ENCODE assay signal across 8 cellular contexts in the genomic region with DNA sequence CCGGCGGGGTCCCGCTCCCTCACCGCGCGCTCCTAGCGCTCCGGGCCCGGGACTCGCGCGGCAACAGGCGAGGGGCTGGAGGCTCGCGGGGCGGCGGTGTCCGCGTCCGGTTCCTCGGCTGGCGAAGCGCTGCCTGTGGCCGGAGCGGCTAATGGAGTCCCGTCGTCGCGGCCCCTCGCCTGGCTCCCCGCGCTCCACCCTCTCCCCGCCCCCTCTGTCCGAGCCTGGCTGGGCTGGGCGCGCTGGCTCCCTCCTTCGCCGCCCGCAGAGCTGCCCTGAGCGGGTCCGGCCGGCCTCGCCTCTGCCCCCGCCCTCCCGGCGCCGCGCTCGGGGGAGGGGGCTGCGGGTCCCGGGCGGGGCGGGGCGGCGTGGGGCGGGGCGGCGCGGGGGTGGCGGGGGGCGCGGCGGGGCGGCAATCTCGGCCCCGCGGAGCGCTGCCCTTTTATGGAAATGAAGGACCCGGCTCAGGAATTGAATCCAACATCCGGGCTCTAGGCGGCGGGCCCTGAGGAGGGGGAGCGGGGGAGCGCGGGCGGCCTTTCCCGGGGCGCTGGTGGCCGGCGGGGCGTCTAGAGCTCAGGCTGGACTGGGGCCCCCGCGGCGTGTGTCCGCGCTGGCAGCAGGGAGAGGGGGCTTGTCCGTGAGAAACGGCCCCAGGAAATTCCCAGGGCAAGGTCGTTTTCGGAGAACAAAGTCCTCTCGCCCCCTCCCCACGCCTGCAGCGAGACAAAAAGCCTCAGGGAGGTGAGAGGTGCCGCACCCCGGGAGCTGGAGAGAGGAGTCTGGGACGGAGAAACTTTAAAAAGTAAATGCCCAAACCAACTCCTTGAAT. TPM values are rescaled to one million over a fixed set of nuclear protein-coding genes. Genes with fewer than 3 reads are reported as not detected.
A peak's percentile ranks its signal among the peaks of the same experiment; 100 is the strongest.
DNase-seq lines count a peak whose midpoint lies in the region; ATAC-seq and TF ChIP-seq lines count a peak whose summit lies in the region.

A gene with protein sequence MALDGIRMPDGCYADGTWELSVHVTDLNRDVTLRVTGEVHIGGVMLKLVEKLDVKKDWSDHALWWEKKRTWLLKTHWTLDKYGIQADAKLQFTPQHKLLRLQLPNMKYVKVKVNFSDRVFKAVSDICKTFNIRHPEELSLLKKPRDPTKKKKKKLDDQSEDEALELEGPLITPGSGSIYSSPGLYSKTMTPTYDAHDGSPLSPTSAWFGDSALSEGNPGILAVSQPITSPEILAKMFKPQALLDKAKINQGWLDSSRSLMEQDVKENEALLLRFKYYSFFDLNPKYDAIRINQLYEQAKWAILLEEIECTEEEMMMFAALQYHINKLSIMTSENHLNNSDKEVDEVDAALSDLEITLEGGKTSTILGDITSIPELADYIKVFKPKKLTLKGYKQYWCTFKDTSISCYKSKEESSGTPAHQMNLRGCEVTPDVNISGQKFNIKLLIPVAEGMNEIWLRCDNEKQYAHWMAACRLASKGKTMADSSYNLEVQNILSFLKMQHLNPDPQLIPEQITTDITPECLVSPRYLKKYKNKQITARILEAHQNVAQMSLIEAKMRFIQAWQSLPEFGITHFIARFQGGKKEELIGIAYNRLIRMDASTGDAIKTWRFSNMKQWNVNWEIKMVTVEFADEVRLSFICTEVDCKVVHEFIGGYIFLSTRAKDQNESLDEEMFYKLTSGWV (minus strand): TSS at position 153 of the 832 bp plus-strand sequence. CDS start 482 bp downstream, outside the sequence.

- H3K9me3 ChIP-seq in naive thymus-derived CD4-positive, alpha-beta T cell (ENCODE audit: control insufficient read depth in 2 of 3, low read length in 3 of 3): no peaks in the 10 kb centered on the region
- H3K9me3 ChIP-seq in aorta (ENCODE audit: control insufficient read depth, low read length): no peaks in the 10 kb centered on the region

- peaks cover 32% of the 10 kb centered on the region in 2 donors for H3K27me3 ChIP-seq in naive thymus-derived CD4-positive, alpha-beta T cell (ENCODE audit: control insufficient read depth in 2 of 2, insufficient read depth in 2 of 2, low read length in 2 of 2)
- no peaks in the 10 kb centered on the region for H3K27me3 ChIP-seq in aorta (ENCODE audit: control insufficient read depth in 1 of 2, insufficient read depth in 2 of 2, low read length in 1 of 2)

- WGBS in aorta, 2 donors: 0 to 1% methylated on average over 28 to 96 of the region's 96 CpGs

- no peaks in the 10 kb centered on the region for H3K36me3 Mint-ChIP-seq in activated naive CD4-positive, alpha-beta T cell treated with anti-CD3 and anti-CD28 coated beads, Interleukin-2, amount 10 ng/mL, durations not matched to agents 7 days and 5 days
- H3K36me3 Mint-ChIP-seq in naive thymus-derived CD4-positive, alpha-beta T cell: no peaks in the 10 kb centered on the region

- no peaks in the 10 kb centered on the region for H3K9me3 Mint-ChIP-seq in activated naive CD4-positive, alpha-beta T cell treated with anti-CD3 and anti-CD28 coated beads, Interleukin-2, amount 10 ng/mL, durations not matched to agents 7 days and 5 days
- peaks cover 0 to 9% (median 0%) of the 10 kb centered on the region in 11 donors for H3K9me3 Mint-ChIP-seq in naive thymus-derived CD4-positive, alpha-beta T cell

- intact Hi-C loops in naive thymus-derived CD4-positive, alpha-beta T cell (cut with micrococcal nuclease): loop anchor here (1.0 to 5.0 kb wide), 3 partner anchors 33 to 399 kb away; partner anchors contain the start of genes GPR137C (in 1 of the 2) and TXNDC16 (in 1 of the 2)
- intact Hi-C loops in aorta (cut with DNase I): loop anchor here (2.0 to 5.0 kb wide), 3 partner anchors 69 to 149 kb away; no protein-coding TSS in a partner anchor

- DNase-seq in GM04504 (ENCODE audit: low read depth): peak; percentile 77
- peak; percentile 81 to 92 for DNase-seq in NCI-H524 (lab: John Stamatoyannopoulos, UW)
- DNase-seq in activated naive CD4-positive, alpha-beta T cell treated with anti-CD3 and anti-CD28 coated beads, Interleukin-2, amount 10 ng/mL, durations not matched to agents 7 days and 5 days: peak; percentile 51
- DNase-seq in foreskin fibroblast: peak; percentile 85 to 95
- DNase-seq in naive thymus-derived CD4-positive, alpha-beta T cell: peak in 5 of 9 donors; percentile 2 to 49 (median 12)
- DNase-seq in aorta: peak; percentile 92 to 95

- H3K4me1 Mint-ChIP-seq in activated naive CD4-positive, alpha-beta T cell treated with anti-CD3 and anti-CD28 coated beads, Interleukin-2, amount 10 ng/mL, durations not matched to agents 7 days and 5 days: peaks cover 21% of the 10 kb centered on the region
- H3K4me1 Mint-ChIP-seq in naive thymus-derived CD4-positive, alpha-beta T cell: peaks cover 12 to 24% (median 20%) of the 10 kb centered on the region in 7 donors

- peaks cover 70% of the 10 kb centered on the region for H3K27me3 Mint-ChIP-seq in activated naive CD4-positive, alpha-beta T cell treated with anti-CD3 and anti-CD28 coated beads, Interleukin-2, amount 10 ng/mL, durations not matched to agents 7 days and 5 days
- H3K27me3 Mint-ChIP-seq in naive thymus-derived CD4-positive, alpha-beta T cell: peaks cover 51 to 73% (median 53%) of the 10 kb centered on the region in 5 donors

- no peaks in the 10 kb centered on the region for H3K36me3 ChIP-seq in naive thymus-derived CD4-positive, alpha-beta T cell (ENCODE audit: control insufficient read depth in 2 of 3, insufficient read depth in 3 of 3, low read length in 3 of 3)
- H3K36me3 ChIP-seq in aorta (ENCODE audit: control insufficient read depth in 1 of 2, insufficient read depth in 2 of 2, low read length in 1 of 2): peaks cover 0 to 5% of the 10 kb centered on the region in 2 donors

- CTCF ChIA-PET in activated naive CD4-positive, alpha-beta T cell treated with anti-CD3 and anti-CD28 coated beads, Interleukin-2, amount 10 ng/mL, durations not matched to agents 7 days and 5 days (lab: Charles Lee): interaction anchor here (0.6 to 1.0 kb wide), 2 partner anchors 127 to 134 kb away, joined by 3 read pairs; no protein-coding TSS in a partner anchor
- CTCF ChIA-PET in naive thymus-derived CD4-positive, alpha-beta T cell (lab: Charles Lee): interaction anchor here (1.9 kb wide), 1 partner anchor 10 kb away, joined by 7 read pairs; no protein-coding TSS in a partner anchor

- POLR2A ChIA-PET in naive thymus-derived CD4-positive, alpha-beta T cell (lab: Charles Lee): no interaction called here

- H3K4me3 ChIP-seq in foreskin fibroblast (ENCODE audit: low read depth in 1 of 2, low read length in 2 of 2): peak within 1 kb of the TSS; percentile 90 to 98
- peak within 1 kb of the TSS; percentile 67 for H3K4me3 ChIP-seq in naive thymus-derived CD4-positive, alpha-beta T cell (ENCODE audit: low read length)
- H3K4me3 ChIP-seq in aorta (ENCODE audit: low read length in 2 of 2): peak within 1 kb of the TSS; percentile 51 to 98

- H3K27ac ChIP-seq in naive thymus-derived CD4-positive, alpha-beta T cell (ENCODE audit: low read depth, low read length): no peak within 1 kb of the TSS
- peak within 1 kb of the TSS; percentile 87 to 100 for H3K27ac ChIP-seq in aorta (ENCODE audit: low read depth in 1 of 2, low read length in 2 of 2)

- peak; percentile 50 for ATAC-seq in HG02870 (IDR thresholded peaks at IDR 0.05; ENCODE audit: unreplicated experiment)
- peak; percentile 51 for ATAC-seq in naive thymus-derived CD4-positive, alpha-beta T cell
- peak; percentile 93 for ATAC-seq in aorta (ENCODE audit: low FRiP score)
- ATAC-seq in GM18517 (IDR thresholded peaks at IDR 0.05; ENCODE audit: unreplicated experiment): no peak

- no peak for TF ChIP-seq CTCF in foreskin fibroblast (IDR thresholded peaks at IDR 0.05; ENCODE audit: low read depth, low read length)

- peak within 1 kb of the TSS; percentile 80 for H3K4me3 Mint-ChIP-seq in activated naive CD4-positive, alpha-beta T cell treated with anti-CD3 and anti-CD28 coated beads, Interleukin-2, amount 10 ng/mL, durations not matched to agents 7 days and 5 days
- H3K4me3 Mint-ChIP-seq in naive thymus-derived CD4-positive, alpha-beta T cell: peak within 1 kb of the TSS; percentile 66 to 93 (median 86)

- H3K4me1 ChIP-seq in naive thymus-derived CD4-positive, alpha-beta T cell (ENCODE audit: control insufficient read depth in 2 of 2, insufficient read depth in 2 of 2, low read length in 2 of 2): peaks cover 13 to 18% of the 10 kb centered on the region in 2 donors
- peaks cover 0 to 5% of the 10 kb centered on the region in 2 donors for H3K4me1 ChIP-seq in aorta (ENCODE audit: control insufficient read depth in 1 of 2, insufficient read depth in 2 of 2, low read length in 2 of 2)

- H3K27ac Mint-ChIP-seq in activated naive CD4-positive, alpha-beta T cell treated with anti-CD3 and anti-CD28 coated beads, Interleukin-2, amount 10 ng/mL, durations not matched to agents 7 days and 5 days: no peak within 1 kb of the TSS
- H3K27ac Mint-ChIP-seq in naive thymus-derived CD4-positive, alpha-beta T cell: peak within 1 kb of the TSS in 3 of 9 donors; percentile 14 to 76 (median 33)

RNA-seq across cellular contexts. Expression of the gene that starts here (rescaled TPM):
- total RNA-seq in naive thymus-derived CD4-positive, alpha-beta T cell: under 1 TPM in 4 of 5 experiments, not detected in 1; 0.13 to 0.58 (median 0.33) TPM
- polyA plus RNA-seq in naive thymus-derived CD4-positive, alpha-beta T cell: not detected
- total RNA-seq in aorta: 100 to 1,000 TPM; 205 to 310 TPM
- 100 to 1,000 TPM in 1 of 2 donors, 10 to 100 TPM in 1; 63.0 to 120 TPM for polyA plus RNA-seq in aorta

Comparison
In these comparisons a context has a peak if more than half of its experiments do, and no peak if none do; other contexts are left out.
1. RNA of the gene that starts here (total RNA-seq): 205 to 310 TPM in aorta; 0.13 to 0.58 TPM in naive thymus-derived CD4-positive, alpha-beta T cell; every median in the first group is over 100 times any median in the second.
2. RNA of the gene that starts here (polyA plus RNA-seq): 63.0 to 120 TPM in aorta; not detected in naive thymus-derived CD4-positive, alpha-beta T cell; every median in the first group is over 10 times any median in the second.
3. Peak in DNase-seq, ATAC-seq and H3K4me3 ChIP-seq in naive thymus-derived CD4-positive, alpha-beta T cell; RNA of the gene not detected or under 1 TPM.
4. DNase-seq: peak in every context shown above with its lines; median percentile 94 in aorta; 90 in foreskin fibroblast; 86 in NCI-H524; 77 in GM04504; 51 in activated naive CD4-positive, alpha-beta T cell treated with anti-CD3 and anti-CD28 coated beads, Interleukin-2, amount 10 ng/mL, durations not matched to agents 7 days and 5 days; 12 in naive thymus-derived CD4-positive, alpha-beta T cell.
5. Peak in every context shown above with its lines, with median percentiles within 50 percentile points of each other: H3K4me3 ChIP-seq.